ENCODE assay signal across 8 cellular contexts in genomic region chr6:108589244-108589730, GRCh38. TPM values are rescaled to one million over a fixed set of nuclear protein-coding genes. Genes with fewer than 3 reads are reported as not detected.
DNase-seq lines count a peak whose midpoint lies in the region; ATAC-seq and TF ChIP-seq lines count a peak whose summit lies in the region.

No MANE protein-coding gene starts in this region.

- POLR2A ChIA-PET in CD8-positive, alpha-beta T cell (lab: Charles Lee), result interaction anchor here (1.1 to 1.2 kb wide), 3 partner anchors 12 to 31 kb away, joined by 3 to 5 read pairs (median 3); no protein-coding TSS in a partner anchor

- no peaks in the 10 kb centered on the region for H3K27me3 Mint-ChIP-seq in CD8-positive, alpha-beta T cell (ENCODE audit: low read depth)

- TF ChIP-seq CTCF in CD8-positive, alpha-beta T cell (IDR thresholded peaks at IDR 0.05), result no peak
- TF ChIP-seq CTCF in adrenal gland (IDR thresholded peaks at IDR 0.05) (no peak), left ventricle myocardium inferior (IDR thresholded peaks at IDR 0.05; ENCODE audit: borderline replicate concordance) (no peak), parathyroid adenoma (IDR thresholded peaks at IDR 0.05) (no peak)

- WGBS in adrenal gland, 4 donors, result 30 to 46% (median 41%) methylated on average over 6 of the region's 6 CpGs

- H3K9ac ChIP-seq in parathyroid adenoma, result no peak overlapping the region

- peak overlapping the region; percentile 29 for H3K4me2 ChIP-seq in parathyroid adenoma (ENCODE audit: low read length)

- H3K9me3 Mint-ChIP-seq in CD8-positive, alpha-beta T cell, result no peaks in the 10 kb centered on the region

- DNase-seq in CD8-positive, alpha-beta T cell, result no peak
- DNase-seq in Kasumi-1 (lab: John Stamatoyannopoulos, UW) (peak; percentile 37 to 41), adrenal gland (peak; percentile 34 to 82 (median 51)), left ventricle myocardium inferior (peak; percentile 74), NCI-H2081 treated with DMSO at 0.1 percent for 48 hours (lab: John Stamatoyannopoulos, UW) (no peak)
- DNase-seq in activated naive CD4-positive, alpha-beta T cell (lab: John Stamatoyannopoulos, UW), result no peak

- no peak overlapping the region for H3K4me3 Mint-ChIP-seq in CD8-positive, alpha-beta T cell

- H3K27ac ChIP-seq in CD8-positive, alpha-beta T cell (ENCODE audit: low read depth, low read length), result no peak overlapping the region
- peak overlapping the region in 4 of 5 donors; percentile 48 to 85 (median 56) for H3K27ac ChIP-seq in adrenal gland
- H3K27ac ChIP-seq in left ventricle myocardium inferior (replicated peaks), result peak overlapping the region; percentile 92
- peak overlapping the region; percentile 79 for H3K27ac ChIP-seq in parathyroid adenoma

- H3K36me3 Mint-ChIP-seq in CD8-positive, alpha-beta T cell, result no peaks in the 10 kb centered on the region

- peaks cover 67% of the 10 kb centered on the region for H3K4me1 Mint-ChIP-seq in CD8-positive, alpha-beta T cell (ENCODE audit: low read depth)

- H3K4me3 ChIP-seq in CD8-positive, alpha-beta T cell (ENCODE audit: low read depth, low read length), result no peak overlapping the region
- H3K4me3 ChIP-seq in adrenal gland (no peak overlapping the region), left ventricle myocardium inferior (peak overlapping the region; percentile 44), parathyroid adenoma (ENCODE audit: low read depth, low read length) (no peak overlapping the region)

- intact Hi-C loops in CD8-positive, alpha-beta T cell (cut with DNase I, micrococcal nuclease), result no loop called here
- intact Hi-C loops in adrenal gland (cut with DNase I) (no loop called here), left ventricle myocardium inferior (cut with micrococcal nuclease) (no loop called here)

- peaks cover 35% of the 10 kb centered on the region for H3K4me1 ChIP-seq in CD8-positive, alpha-beta T cell (ENCODE audit: insufficient read depth, low read length)
- H3K4me1 ChIP-seq in adrenal gland (replicated peaks in 1 of 2), result peaks cover 26 to 95% of the 10 kb centered on the region in 2 donors
- peaks cover 98% of the 10 kb centered on the region for H3K4me1 ChIP-seq in left ventricle myocardium inferior
- H3K4me1 ChIP-seq in parathyroid adenoma, result peaks cover 67% of the 10 kb centered on the region

- no peaks in the 10 kb centered on the region for H3K27me3 ChIP-seq in CD8-positive, alpha-beta T cell (ENCODE audit: insufficient read depth, low read length)
- no peaks in the 10 kb centered on the region for H3K27me3 ChIP-seq in adrenal gland
- no peaks in the 10 kb centered on the region for H3K27me3 ChIP-seq in left ventricle myocardium inferior (ENCODE audit: low read depth)
- no peaks in the 10 kb centered on the region for H3K27me3 ChIP-seq in parathyroid adenoma (ENCODE audit: control insufficient read depth, insufficient read depth, low read length)

- no peak for ATAC-seq in CD8-positive, alpha-beta T cell
- ATAC-seq in HG03565 (IDR thresholded peaks at IDR 0.05; ENCODE audit: unreplicated experiment), result no peak

- no peaks in the 10 kb centered on the region for H3K9me3 ChIP-seq in CD8-positive, alpha-beta T cell (ENCODE audit: low read length)
- no peaks in the 10 kb centered on the region for H3K9me3 ChIP-seq in adrenal gland (replicated peaks in 1 of 3)
- no peaks in the 10 kb centered on the region for H3K9me3 ChIP-seq in left ventricle myocardium inferior (replicated peaks)
- H3K9me3 ChIP-seq in parathyroid adenoma (ENCODE audit: control insufficient read depth, low read length), result no peaks in the 10 kb centered on the region

- CTCF ChIA-PET in CD8-positive, alpha-beta T cell (lab: Charles Lee), result interaction anchor here (0.8 to 1.1 kb wide), 2 partner anchors 10 to 484 kb away, joined by 3 to 4 read pairs; no protein-coding TSS in a partner anchor

- H3K79me2 ChIP-seq in parathyroid adenoma, result peaks cover 39% of the 10 kb centered on the region

- H3K27ac Mint-ChIP-seq in CD8-positive, alpha-beta T cell, result peak overlapping the region; percentile 5

- H3K36me3 ChIP-seq in CD8-positive, alpha-beta T cell (ENCODE audit: insufficient read depth, low read length), result no peaks in the 10 kb centered on the region
- no peaks in the 10 kb centered on the region for H3K36me3 ChIP-seq in adrenal gland (replicated peaks in 1 of 2)
- no peaks in the 10 kb centered on the region for H3K36me3 ChIP-seq in left ventricle myocardium inferior
- no peaks in the 10 kb centered on the region for H3K36me3 ChIP-seq in parathyroid adenoma (ENCODE audit: control insufficient read depth, insufficient read depth, low read length)

- no peak for TF ChIP-seq POLR2A in adrenal gland (IDR thresholded peaks at IDR 0.05)

- H2AFZ ChIP-seq in parathyroid adenoma, result no peak overlapping the region

RNA-seq across cellular contexts. Expression of gene FOXO3, which starts 28.6 kb away (rescaled TPM):
- total RNA-seq in CD8-positive, alpha-beta T cell, result 10 to 100 TPM; 26.3 to 26.5 TPM
- total RNA-seq in adrenal gland (10 to 100 TPM; 18.3 to 38.7 (median 31.0) TPM), left ventricle myocardium inferior (34.8 TPM)
- 10 to 100 TPM in 2 of 3 donors, 1 to 10 TPM in 1; 8.3 to 13.5 (median 11.7) TPM for polyA plus RNA-seq in adrenal gland

Comparison
In these comparisons a context has a peak if more than half of its experiments do, and no peak if none do; other contexts are left out.
1. DNase-seq: peak in Kasumi-1 (2 of 2), adrenal gland (7 of 7) and left ventricle myocardium inferior (single experiment); none in CD8-positive, alpha-beta T cell (0 of 7), NCI-H2081 treated with DMSO at 0.1 percent for 48 hours (single experiment) and activated naive CD4-positive, alpha-beta T cell (0 of 4).